27 cellular contexts compared by ENCODE assay signal in genomic region chr1:229065613-229066012, GRCh38.
"Had no signal": no experiment of that assay in that cellular context is flagged by ENCODE, and none has a peak within 500 bp of the region (broad histone marks: within the 10 kb centered on the region; RNA-seq: fewer than 3 reads in every experiment).

No MANE protein-coding gene starts in this region.

- H3K4me3 ChIP-seq: coronary artery, esophagus squamous epithelium, heart right ventricle, lower lobe of right lung, testis, tibial nerve, upper lobe of right lung, uterus had no signal

- H3K27me3 Mint-ChIP-seq: naive thymus-derived CD8-positive, alpha-beta T cell had no signal

- H3K4me1 ChIP-seq: uterus had no signal

- ATAC-seq: heart right ventricle; left ventricle myocardium superior; lower lobe of right lung; naive thymus-derived CD8-positive, alpha-beta T cell; sciatic nerve; stimulated activated effector memory CD8-positive, alpha-beta T cell treated with anti-CD3 and anti-CD28 coated beads, Interleukin-12 subunit alpha, Interleukin-12 subunit beta, amount 100 ng/mL, for 72 hours; stimulated activated naive CD8-positive, alpha-beta T cell treated with anti-CD3 and anti-CD28 coated beads, Interleukin-15, Interleukin-2, amounts not matched to agents 100 U/mL and 50 U/mL, for 24 hours; upper lobe of right lung had no signal

- H3K4me3 Mint-ChIP-seq: immature natural killer cell; naive thymus-derived CD8-positive, alpha-beta T cell; nephron progenitor cell; stimulated activated effector memory CD8-positive, alpha-beta T cell treated with anti-CD3 and anti-CD28 coated beads, Interleukin-12 subunit alpha, Interleukin-12 subunit beta, amount 100 ng/mL, for 72 hours had no signal

- H3K27ac Mint-ChIP-seq: immature natural killer cell; nephron progenitor cell; progenitor cell of endocrine pancreas; stimulated activated effector memory CD8-positive, alpha-beta T cell treated with anti-CD3 and anti-CD28 coated beads, Interleukin-12 subunit alpha, Interleukin-12 subunit beta, amount 100 ng/mL, for 72 hours had no signal

- H3K9me3 Mint-ChIP-seq: immature natural killer cell; naive thymus-derived CD8-positive, alpha-beta T cell; nephron progenitor cell; stimulated activated effector memory CD8-positive, alpha-beta T cell treated with anti-CD3 and anti-CD28 coated beads, Interleukin-12 subunit alpha, Interleukin-12 subunit beta, amount 100 ng/mL, for 72 hours had no signal

- H3K9me3 ChIP-seq: esophagus squamous epithelium, heart right ventricle, lower lobe of right lung, testis, tibial nerve, upper lobe of right lung, uterus had no signal

- H3K36me3 ChIP-seq: esophagus squamous epithelium, heart right ventricle, lower lobe of right lung, tibial nerve, upper lobe of right lung, uterus had no signal

- DNase-seq: dermis blood vessel endothelial cell; effector memory CD4-positive, alpha-beta T cell; esophagus squamous epithelium; foreskin melanocyte; glutamatergic neuron; heart right ventricle; hippocampal formation; immature natural killer cell; islet precursor cell; kidney glomerular epithelial cell; left ventricle myocardium superior; lower lobe of right lung; naive thymus-derived CD8-positive, alpha-beta T cell; nephron progenitor cell; stimulated activated CD4-positive, alpha-beta T cell treated with anti-CD3 and anti-CD28 coated beads, Interleukin-2, amount 100 ng/mL, for 24 hours; stimulated activated CD4-positive, alpha-beta T cell treated with anti-CD3 and anti-CD28 coated beads, Interleukin-4, amount 100 ng/mL, for 24 hours; stimulated activated naive CD8-positive, alpha-beta T cell treated with anti-CD3 and anti-CD28 coated beads, Interleukin-15, Interleukin-2, amounts not matched to agents 100 U/mL and 50 U/mL, for 24 hours; substantia nigra; testis; upper lobe of right lung; uterus had no signal

- H3K27ac ChIP-seq: coronary artery, esophagus squamous epithelium, lower lobe of right lung, parathyroid adenoma, testis, tibial nerve, upper lobe of right lung, uterus had no signal

- H3K36me3 Mint-ChIP-seq: immature natural killer cell; naive thymus-derived CD8-positive, alpha-beta T cell; stimulated activated effector memory CD8-positive, alpha-beta T cell treated with anti-CD3 and anti-CD28 coated beads, Interleukin-12 subunit alpha, Interleukin-12 subunit beta, amount 100 ng/mL, for 72 hours had no signal

- H3K27me3 ChIP-seq: esophagus squamous epithelium, testis, tibial nerve, upper lobe of right lung, uterus had no signal
